ENCODE assay signal across 1 cellular context in genomic region chr11:68780829-68781228, GRCh38.
TF ChIP-seq lines count a peak whose summit lies in the region.

No MANE protein-coding gene starts in this region.

TF ChIP-seq in SK-N-SH treated with all-trans-retinoic acid at 6 μM for 48 hours, 23 proteins besides CTCF, POLR2A, EP300 and RAD21 (continued from another document):
- TF ChIP-seq ZNF8 (CRISPR knock-in tag; IDR thresholded peaks at IDR 0.05), result no peak
